ENCODE assay signal across 8 cellular contexts in the genomic region with DNA sequence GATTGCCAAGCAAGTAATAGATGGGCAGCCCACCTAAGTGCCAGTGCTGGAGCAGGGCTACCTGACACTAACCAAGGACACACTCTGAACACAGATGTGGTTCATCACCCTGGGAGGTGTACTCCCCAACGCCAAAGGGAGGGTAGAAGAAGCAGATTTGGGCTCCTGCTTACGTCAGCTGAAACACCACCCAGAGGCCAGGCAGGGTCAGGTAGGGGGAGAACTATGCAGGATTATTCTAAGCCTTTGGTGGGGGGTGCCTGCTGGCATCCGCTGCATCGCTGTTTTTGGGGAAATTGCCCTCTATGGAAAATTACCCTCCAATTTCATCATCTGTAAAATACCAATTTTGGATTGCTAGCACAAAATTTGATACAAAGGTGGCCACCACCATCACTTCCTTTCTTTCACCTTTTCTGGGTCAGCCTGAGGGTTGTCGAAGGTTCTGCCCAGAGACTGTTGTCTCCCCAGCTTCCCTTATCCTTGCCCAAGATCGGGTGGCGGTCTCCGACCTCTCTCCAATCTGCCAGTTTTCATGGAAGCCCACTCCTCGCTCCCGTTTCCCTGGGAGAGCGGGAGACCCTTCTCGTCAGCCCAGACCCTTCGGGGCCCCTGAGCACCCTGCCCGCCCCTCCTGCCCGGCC. TPM values are rescaled to one million over a fixed set of nuclear protein-coding genes. Genes with fewer than 3 reads are reported as not detected.
A peak's percentile ranks its signal among the peaks of the same experiment; 100 is the strongest.
DNase-seq lines count a peak whose midpoint lies in the region; ATAC-seq and TF ChIP-seq lines count a peak whose summit lies in the region.

No MANE protein-coding gene starts in this region.

- H3K4me3 ChIP-seq in GM12864 (ENCODE audit: low read depth, low read length) (peak overlapping the region; percentile 62), HL-60 (replicated peaks; ENCODE audit: insufficient read depth, low read length) (peak overlapping the region; percentile 49), prostate gland (peak overlapping the region; percentile 10 to 11)

- 88% methylated on average over 15 of the region's 15 CpGs for WGBS in prostate gland

- H3K27ac ChIP-seq in HL-60 (replicated peaks) (peak overlapping the region; percentile 97), prostate gland (peak overlapping the region in 1 of 2 donors; percentile 12)

- H3K9me3 ChIP-seq in prostate gland: no peaks in the 10 kb centered on the region

- DNase-seq in GM12864 (ENCODE audit: low read depth) (no peak), HL-60 (ENCODE audit: low read depth in 1 of 2, low spot score in 1 of 2) (peak in 1 of 2 experiments; percentile 56), prostate gland (ENCODE audit: low spot score) (no peak), SKM-1 (lab: John Stamatoyannopoulos, UW; ENCODE audit: unreplicated experiment) (no peak), mesenteric fat pad (ENCODE audit: low spot score) (no peak)
- peak; percentile 44 for DNase-seq in activated T-helper 1 cell treated with anti-CD3 and anti-CD28 coated beads, Interleukin-12 subunit alpha, Interleukin-12 subunit beta, Interleukin-2, Interleukin-4 antibody, amounts not matched to agents 30 ng/mL and 10 ng/mL and 1 ng/mL, durations not matched to agents 14 hours and 24 hours and 36 hours (ENCODE audit: low spot score)

- H3K36me3 ChIP-seq in prostate gland: no peaks in the 10 kb centered on the region

- H3K27me3 Mint-ChIP-seq in activated T-helper 1 cell treated with anti-CD3 and anti-CD28 coated beads, Interleukin-12 subunit alpha, Interleukin-12 subunit beta, Interleukin-2, Interleukin-4 antibody, amounts not matched to agents 30 ng/mL and 10 ng/mL and 1 ng/mL, durations not matched to agents 14 hours and 24 hours and 36 hours (ENCODE audit: insufficient read depth): no peaks in the 10 kb centered on the region

- no peaks in the 10 kb centered on the region for H3K9me3 Mint-ChIP-seq in activated T-helper 1 cell treated with anti-CD3 and anti-CD28 coated beads, Interleukin-12 subunit alpha, Interleukin-12 subunit beta, Interleukin-2, Interleukin-4 antibody, amounts not matched to agents 30 ng/mL and 10 ng/mL and 1 ng/mL, durations not matched to agents 14 hours and 24 hours and 36 hours

- no peaks in the 10 kb centered on the region for H3K4me1 ChIP-seq in prostate gland (replicated peaks)

- H3K36me3 Mint-ChIP-seq in activated T-helper 1 cell treated with anti-CD3 and anti-CD28 coated beads, Interleukin-12 subunit alpha, Interleukin-12 subunit beta, Interleukin-2, Interleukin-4 antibody, amounts not matched to agents 30 ng/mL and 10 ng/mL and 1 ng/mL, durations not matched to agents 14 hours and 24 hours and 36 hours (ENCODE audit: low read depth): peaks cover 17% of the 10 kb centered on the region

- intact Hi-C loops in activated T-helper 1 cell treated with anti-CD3 and anti-CD28 coated beads, Interleukin-12 subunit alpha, Interleukin-12 subunit beta, Interleukin-2, Interleukin-4 antibody, amounts not matched to agents 30 ng/mL and 10 ng/mL and 1 ng/mL, durations not matched to agents 14 hours and 24 hours and 36 hours (cut with micrococcal nuclease): loop anchor here (1.0 to 10.0 kb wide), 9 partner anchors 56 to 819 kb away; a partner anchor contains a TSS
- intact Hi-C loops in prostate gland (cut with DNase I): no loop called here

- TF ChIP-seq CTCF in GM12864 (IDR thresholded peaks at IDR 0.05; ENCODE audit: low read depth, low read length, missing control alignments): peak; percentile 33
- no peak for TF ChIP-seq CTCF in HL-60 (IDR thresholded peaks at IDR 0.05; ENCODE audit: insufficient read depth, low read length)
- no peak for TF ChIP-seq CTCF in prostate gland (IDR thresholded peaks at IDR 0.05)

- ATAC-seq in GM18502 (IDR thresholded peaks at IDR 0.05; ENCODE audit: poor library complexity, unreplicated experiment) (no peak), HG02571 (IDR thresholded peaks at IDR 0.05; ENCODE audit: unreplicated experiment) (no peak)

- H3K4me3 Mint-ChIP-seq in activated T-helper 1 cell treated with anti-CD3 and anti-CD28 coated beads, Interleukin-12 subunit alpha, Interleukin-12 subunit beta, Interleukin-2, Interleukin-4 antibody, amounts not matched to agents 30 ng/mL and 10 ng/mL and 1 ng/mL, durations not matched to agents 14 hours and 24 hours and 36 hours: peak overlapping the region; percentile 90

- peak overlapping the region; percentile 87 for H3K27ac Mint-ChIP-seq in activated T-helper 1 cell treated with anti-CD3 and anti-CD28 coated beads, Interleukin-12 subunit alpha, Interleukin-12 subunit beta, Interleukin-2, Interleukin-4 antibody, amounts not matched to agents 30 ng/mL and 10 ng/mL and 1 ng/mL, durations not matched to agents 14 hours and 24 hours and 36 hours

- no peak for TF ChIP-seq POLR2A in prostate gland (IDR thresholded peaks at IDR 0.05)

- H3K27me3 ChIP-seq in HL-60 (ENCODE audit: insufficient read depth, poor library complexity, severe bottlenecking) (no peaks in the 10 kb centered on the region), prostate gland (replicated peaks; ENCODE audit: insufficient read depth) (no peaks in the 10 kb centered on the region)

- peaks cover 86% of the 10 kb centered on the region for H3K4me1 Mint-ChIP-seq in activated T-helper 1 cell treated with anti-CD3 and anti-CD28 coated beads, Interleukin-12 subunit alpha, Interleukin-12 subunit beta, Interleukin-2, Interleukin-4 antibody, amounts not matched to agents 30 ng/mL and 10 ng/mL and 1 ng/mL, durations not matched to agents 14 hours and 24 hours and 36 hours (ENCODE audit: low read depth)

RNA-seq across cellular contexts. Expression of a gene that starts 0.5 kb away (rescaled TPM):
- 40.9 and 43.3 TPM in 2 replicates for total RNA-seq in activated T-helper 1 cell treated with anti-CD3 and anti-CD28 coated beads, Interleukin-12 subunit alpha, Interleukin-12 subunit beta, Interleukin-2, Interleukin-4 antibody, amounts not matched to agents 30 ng/mL and 10 ng/mL and 1 ng/mL, durations not matched to agents 14 hours and 24 hours and 36 hours
- total RNA-seq in prostate gland: 1 to 10 TPM; 2.6 to 5.5 TPM
- 14.4 TPM for total RNA-seq in mesenteric fat pad

RNA-seq across cellular contexts. Expression of a gene that starts 23.0 kb away (rescaled TPM):
- total RNA-seq in activated T-helper 1 cell treated with anti-CD3 and anti-CD28 coated beads, Interleukin-12 subunit alpha, Interleukin-12 subunit beta, Interleukin-2, Interleukin-4 antibody, amounts not matched to agents 30 ng/mL and 10 ng/mL and 1 ng/mL, durations not matched to agents 14 hours and 24 hours and 36 hours: not detected in 2 replicates
- total RNA-seq in prostate gland (not detected), mesenteric fat pad (not detected)

RNA-seq across cellular contexts. Expression of a gene that starts 53.2 kb away (rescaled TPM):
- total RNA-seq in activated T-helper 1 cell treated with anti-CD3 and anti-CD28 coated beads, Interleukin-12 subunit alpha, Interleukin-12 subunit beta, Interleukin-2, Interleukin-4 antibody, amounts not matched to agents 30 ng/mL and 10 ng/mL and 1 ng/mL, durations not matched to agents 14 hours and 24 hours and 36 hours: 0.16 TPM in 1 of 2 replicates, not detected in the other
- total RNA-seq in prostate gland (10 to 100 TPM; 10.7 to 15.4 TPM), mesenteric fat pad (10.1 TPM)

Comparison
In these comparisons a context has a peak if more than half of its experiments do, and no peak if none do; other contexts are left out.
1. H3K4me3 ChIP-seq: peak in every context shown above with its lines; median percentile 62 in GM12864; 49 in HL-60; 10 in prostate gland.